8 cellular contexts compared by ENCODE assay signal in genomic region chr17:1058423-1059130, GRCh38.
DNase-seq lines count a peak whose midpoint lies in the region; ATAC-seq and TF ChIP-seq lines count a peak whose summit lies in the region.

No MANE protein-coding gene starts in this region.

- peak; percentile 61 for DNase-seq in NCI-H2196 (lab: John Stamatoyannopoulos, UW; ENCODE audit: unreplicated experiment)
- DNase-seq in NCI-H2196 treated with DMSO at 0.1 percent for 48 hours (lab: John Stamatoyannopoulos, UW; ENCODE audit: unreplicated experiment): no peak
- no peak for DNase-seq in Panc1 (ENCODE audit: low read depth, low spot score)
- DNase-seq in activated naive CD4-positive, alpha-beta T cell treated with Interleukin-2 at 50 U/mL for 16 hours: peak; percentile 59
- peak; percentile 74 for DNase-seq in iPS-NIHi7 (ENCODE audit: extremely low spot score)
- peak; percentile 32 to 35 for DNase-seq in stimulated activated CD8-positive, alpha-beta memory T cell treated with anti-CD3 and anti-CD28 coated beads, Interleukin-15, amount 100 ng/mL, for 48 hours (ENCODE audit: low read depth in 2 of 2)
- no peak for DNase-seq in occipital lobe (lab: John Stamatoyannopoulos, UW)

- H3K4me3 ChIP-seq in Panc1 (ENCODE audit: low read depth in 2 of 2, low read length in 2 of 2): no peak overlapping the region

- in situ Hi-C loops in Panc1 (cut with HindIII; ENCODE audit: low pct_unique_long_range_greater_than_20kb, low sequenced_read_pairs): no loop called here

- H3K36me3 ChIP-seq in Panc1 (ENCODE audit: control insufficient read depth, insufficient read depth, low read length): peaks cover 8% of the 10 kb centered on the region

- H3K27me3 ChIP-seq in Panc1 (ENCODE audit: control insufficient read depth, insufficient read depth, low read length): no peaks in the 10 kb centered on the region

- CTCF ChIA-PET in Panc1 (lab: Charles Lee): interaction anchor here (0.6 to 1.1 kb wide), 5 partner anchors 28 to 89 kb away, joined by 3 to 6 read pairs (median 3); no protein-coding TSS in a partner anchor

- peak; percentile 82 for TF ChIP-seq CTCF in Panc1 (IDR thresholded peaks at IDR 0.05)

- H3K4me1 ChIP-seq in Panc1 (ENCODE audit: control insufficient read depth, insufficient read depth, low read length): no peaks in the 10 kb centered on the region

- H3K9me3 ChIP-seq in Panc1 (ENCODE audit: control insufficient read depth, insufficient read depth, low read depth, low read length): no peaks in the 10 kb centered on the region

- intact Hi-C loops in Panc1 (cut with micrococcal nuclease; ENCODE audit: unreplicated experiment): no loop called here

- H3K27ac ChIP-seq in Panc1 (ENCODE audit: low read length): no peak overlapping the region

- peak; percentile 69 for ATAC-seq in Panc1
- ATAC-seq in HG02852 (IDR thresholded peaks at IDR 0.05; ENCODE audit: unreplicated experiment): no peak

- POLR2A ChIA-PET in Panc1 (lab: Charles Lee): no interaction called here

- no TSS peak for BruUV-seq in Panc1 (replicated peaks; lab: Mats Ljungman, UMichigan)

Comparison
In these comparisons a context has a peak if more than half of its experiments do, and no peak if none do; other contexts are left out.
1. DNase-seq: peak in NCI-H2196 (single experiment), activated naive CD4-positive, alpha-beta T cell treated with Interleukin-2 at 50 U/mL for 16 hours (single experiment), iPS-NIHi7 (single experiment) and stimulated activated CD8-positive, alpha-beta memory T cell treated with anti-CD3 and anti-CD28 coated beads, Interleukin-15, amount 100 ng/mL, for 48 hours (2 of 2); none in NCI-H2196 treated with DMSO at 0.1 percent for 48 hours (single experiment), Panc1 (single experiment) and occipital lobe (single experiment).